Comparison of ENCODE assay signal across 8 cellular contexts in the genomic region with DNA sequence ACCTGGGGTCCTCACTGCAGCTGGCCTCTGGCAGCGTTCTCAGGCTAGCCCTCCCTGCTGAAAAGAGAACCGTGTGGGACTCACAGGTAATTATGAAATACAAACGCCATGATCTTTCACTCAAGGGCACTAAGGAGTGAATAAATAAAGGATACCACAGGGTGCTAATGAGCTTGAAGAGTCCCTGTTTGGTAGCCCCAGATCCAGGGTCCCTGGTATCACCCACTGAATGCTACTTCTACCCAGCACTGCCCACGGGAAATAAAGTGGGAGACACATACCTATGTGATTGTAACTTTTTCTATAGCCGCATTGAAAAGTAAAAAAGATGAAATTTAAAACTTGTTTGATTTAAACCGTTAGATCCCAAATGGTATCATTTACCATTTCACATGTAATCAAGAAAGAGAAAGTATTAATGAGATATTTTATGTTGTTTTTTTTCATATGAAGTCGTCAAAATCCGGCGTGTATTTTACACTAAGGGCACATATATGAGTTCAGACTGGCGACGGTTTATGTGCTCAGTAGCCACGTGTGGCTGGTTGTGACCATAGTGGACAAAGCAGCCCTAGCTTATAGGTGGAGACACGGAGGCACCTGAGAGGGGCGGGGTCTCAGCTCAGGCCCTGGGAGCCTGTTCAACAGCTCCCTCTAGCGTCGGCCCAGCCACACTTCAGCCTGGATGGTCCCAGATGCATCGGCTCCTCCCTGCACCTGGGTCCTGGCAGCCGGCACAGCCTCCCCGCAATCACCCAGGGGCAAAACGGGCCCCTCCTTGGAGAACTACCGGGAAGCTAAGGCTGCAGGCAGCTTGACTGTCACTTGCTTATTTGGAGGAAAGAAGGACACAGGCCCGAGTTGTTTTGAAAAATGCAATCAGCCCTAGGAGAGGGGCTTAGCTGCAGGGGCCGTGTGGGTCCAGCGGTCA. TPM values are rescaled to one million over a fixed set of nuclear protein-coding genes. Genes with fewer than 3 reads are reported as not detected.
DNase-seq lines count a peak whose midpoint lies in the region; ATAC-seq, FAIRE-seq and TF ChIP-seq lines count a peak whose summit lies in the region.

No MANE protein-coding gene starts in this region.

- peak overlapping the region; percentile 55 to 65 (median 58) for H3K4me3 Mint-ChIP-seq in brain

- no peaks in the 10 kb centered on the region for H3K36me3 Mint-ChIP-seq in brain

- H3K27me3 Mint-ChIP-seq in brain = no peaks in the 10 kb centered on the region

- peak overlapping the region in 4 of 5 experiments; percentile 80 to 95 (median 84) for H3K27ac Mint-ChIP-seq in brain

- peak; percentile 47 for ATAC-seq in HG03039 (IDR thresholded peaks at IDR 0.05; ENCODE audit: unreplicated experiment)

- DNase-seq in A172 (ENCODE audit: low spot score) = peak; percentile 91
- peak; percentile 68 for DNase-seq in GM18507 (ENCODE audit: extremely low spot score, insufficient read length, low read depth)
- DNase-seq in NCI-H2081 treated with DMSO at 0.1 percent for 48 hours (lab: John Stamatoyannopoulos, UW) = peak; percentile 58
- peak; percentile 77 for DNase-seq in UCSD-AML1 (lab: John Stamatoyannopoulos, UW; ENCODE audit: unreplicated experiment)
- DNase-seq in iPS-NIHi7 (ENCODE audit: extremely low spot score) = peak; percentile 98
- DNase-seq in stimulated activated CD4-positive, alpha-beta T cell treated with anti-CD3 and anti-CD28 coated beads, Interleukin-12 subunit alpha, Interleukin-12 subunit beta, amount 100 ng/mL, for 48 hours (ENCODE audit: low read depth in 2 of 3, low spot score in 1 of 3) = peak; percentile 75 to 87 (median 77)

- TF ChIP-seq CTCF in brain (conservative IDR thresholded peaks at IDR 0.05) = peak; percentile 92 to 97

- peaks cover 0 to 6% (median 0%) of the 10 kb centered on the region in 5 experiments for H3K9me3 Mint-ChIP-seq in brain

- peak; percentile 88 for FAIRE-seq in GM18507 (lab: Jason Lieb, UNC)

- H3K4me1 Mint-ChIP-seq in brain = peaks cover 84% of the 10 kb centered on the region

RNA-seq across cellular contexts. Expression of a gene that starts 39.2 kb away (rescaled TPM):
- 308 and 372 TPM in 2 replicates for total RNA-seq in A172 (2014; rRNA removed; shearing (Covaris generic))
- 75.0 TPM for polyA plus RNA-seq in brain (ENCODE audit: insufficient read depth, low read depth, low replicate concordance)

Comparison
In these comparisons a context has a peak if more than half of its experiments do, and no peak if none do; other contexts are left out.
1. Peak in every context shown above with its lines: DNase-seq and ATAC-seq.